8 cellular contexts compared by ENCODE assay signal in genomic region chr2:218217366-218218309, GRCh38. TPM values are rescaled to one million over a fixed set of nuclear protein-coding genes. Genes with fewer than 3 reads are reported as not detected.
DNase-seq lines count a peak whose midpoint lies in the region; ATAC-seq, FAIRE-seq and TF ChIP-seq lines count a peak whose summit lies in the region.

No MANE protein-coding gene starts in this region.

- H3K9me3 ChIP-seq in K562 (replicated peaks; ENCODE audit: control insufficient read depth, insufficient read depth, low read depth, low read length) = no peaks in the 10 kb centered on the region

- H3K27me3 ChIP-seq in HL-60 (ENCODE audit: insufficient read depth, poor library complexity, severe bottlenecking) = no peaks in the 10 kb centered on the region
- no peaks in the 10 kb centered on the region for H3K27me3 ChIP-seq in K562 (ENCODE audit: control insufficient read depth in 2 of 2, insufficient read depth in 2 of 2, low read length in 2 of 2)

- in situ Hi-C loops in K562 (cut with MboI) = no loop called here

- H3K4me3 ChIP-seq in HL-60 (replicated peaks; ENCODE audit: insufficient read depth, low read length) (peak overlapping the region; percentile 92), K562 (peak overlapping the region; percentile 98)

- H3K4me1 ChIP-seq in K562 (replicated peaks in 1 of 2; ENCODE audit: control insufficient read depth in 2 of 2, insufficient read depth in 2 of 2, low read length in 2 of 2) = peaks cover 13 to 15% of the 10 kb centered on the region in 2 experiments

- H3K4me2 ChIP-seq in K562 (ENCODE audit: insufficient read depth, low read length) = peak overlapping the region; percentile 87

- peak overlapping the region; percentile 90 to 99 (median 97) for H3K4me3 Mint-ChIP-seq in immature natural killer cell

- H3K27ac Mint-ChIP-seq in immature natural killer cell = peak overlapping the region; percentile 94 to 100 (median 99)

- H3K9me1 ChIP-seq in K562 (ENCODE audit: control insufficient read depth, insufficient read depth, low read length) = no peaks in the 10 kb centered on the region

- H2AFZ ChIP-seq in K562 (ENCODE audit: low read depth, low read length) = peak overlapping the region; percentile 70

- FAIRE-seq in K562 (lab: Jason Lieb, UNC) = no peak

- H3K36me3 ChIP-seq in K562 (ENCODE audit: control insufficient read depth, insufficient read depth, low read length) = peaks cover 19% of the 10 kb centered on the region; the same call in 2 of the 3 replicates

- peaks cover 4 to 9% (median 5%) of the 10 kb centered on the region in 3 donors for H3K36me3 Mint-ChIP-seq in immature natural killer cell

- CTCF ChIA-PET in K562 (lab: Yijun Ruan, JAX; ENCODE audit: low intra/inter-chr PET ratio) = no interaction called here

- H3K27me3 Mint-ChIP-seq in immature natural killer cell (ENCODE audit: low read depth in 3 of 3) = peaks cover 14 to 45% (median 30%) of the 10 kb centered on the region in 3 donors

- TF ChIP-seq RAD21 in K562 (CRISPR knock-in tag; conservative IDR thresholded peaks at IDR 0.05 in 1 of 2, IDR thresholded peaks at IDR 0.05 in 1 of 2) = no peak

- H3K79me2 ChIP-seq in K562 (ENCODE audit: control insufficient read depth, insufficient read depth, low read length) = peaks cover 52% of the 10 kb centered on the region

- peaks cover 13% of the 10 kb centered on the region; the same call in 1 of the 2 replicates for H4K20me1 ChIP-seq in K562 (replicated peaks; ENCODE audit: control insufficient read depth, insufficient read depth, low read length)

- peak; percentile 61 for TF ChIP-seq POLR2A in GM19193 (IDR thresholded peaks at IDR 0.05; ENCODE audit: extremely low read depth, insufficient read depth, insufficient read length)
- TF ChIP-seq POLR2A in K562 (conservative IDR thresholded peaks at IDR 0.05) = no peak

- intact Hi-C loops in K562 (cut with micrococcal nuclease) = no loop called here

- H3K4me1 Mint-ChIP-seq in immature natural killer cell = peaks cover 53 to 62% of the 10 kb centered on the region in 2 donors

- POLR2A ChIA-PET in K562 (lab: Yijun Ruan, JAX) = interaction anchor here (0.6 to 1.0 kb wide), 3 partner anchors 17 to 390 kb away, joined by 3 to 4 read pairs (median 3); partner anchors contain the start of gene PLCD4

- TF ChIP-seq EP300 in K562 (IDR thresholded peaks at IDR 0.05; ENCODE audit: low read length) = no peak

- TF ChIP-seq CTCF in HL-60 (IDR thresholded peaks at IDR 0.05; ENCODE audit: insufficient read depth, low read length) (no peak), K562 (IDR thresholded peaks at IDR 0.05 in 2 of 3, conservative IDR thresholded peaks at IDR 0.05 in 1 of 3; ENCODE audit: insufficient read depth in 2 of 3, low read depth in 1 of 3, low read length in 3 of 3) (no peak)

- peaks cover 0 to 1% (median 0%) of the 10 kb centered on the region in 6 donors for H3K9me3 Mint-ChIP-seq in immature natural killer cell

- under 1% methylated on average over 28 of the region's 47 CpGs for WGBS in K562 (ENCODE audit: insufficient coverage, low coverage, missing lambda C conversion rate)

- peak; percentile 75 for ATAC-seq in K562

- H3K9ac ChIP-seq in K562 (ENCODE audit: insufficient read depth in 1 of 2, low read depth in 2 of 2, low read length in 2 of 2) = peak overlapping the region; percentile 79 to 98

- H3K27ac ChIP-seq in HL-60 (replicated peaks) (peak overlapping the region; percentile 97), K562 (ENCODE audit: extremely low read depth, low read depth, low read length) (peak overlapping the region; percentile 90)

- BruUV-seq in K562 (replicated peaks; lab: Mats Ljungman, UMichigan) = TSS peak; percentile 51

- DNase-seq in AML-193 (lab: John Stamatoyannopoulos, UW) (peak; percentile 18 to 23), HL-60 (ENCODE audit: low read depth in 1 of 2, low spot score in 1 of 2) (peak in 1 of 2 experiments; percentile 83), UCSD-AML1 (lab: John Stamatoyannopoulos, UW; ENCODE audit: unreplicated experiment) (peak; percentile 71), K562 (ENCODE audit: extremely low read depth in 1 of 4, low spot score in 3 of 4) (peak in 2 of 4 experiments; percentile 36 to 39), immature natural killer cell (peak; percentile 70 to 74 (median 73)), NCI-H1092 (lab: John Stamatoyannopoulos, UW) (no peak)
- DNase-seq in stimulated activated CD4-positive, alpha-beta T cell treated with anti-CD3 and anti-CD28 coated beads, Interleukin-12 subunit alpha, Interleukin-12 subunit beta, amount 100 ng/mL, for 4 hours = peak; percentile 70

RNA-seq across cellular contexts. Expression of gene ARPC2, which starts 0.6 kb away (rescaled TPM):
- 76.3 and 157 TPM in 2 replicates for total RNA-seq in K562 (2011; cell fraction: chromatin; rRNA removed; ENCODE audit: low replicate concordance)
- 62.8 and 63.7 TPM in 2 replicates for total RNA-seq in K562 (2011; cell fraction: nucleolus; rRNA removed)
- total RNA-seq in K562 (2011; cell fraction: nucleoplasm; rRNA removed) = 86.4 and 141 TPM in 2 replicates
- 81.9 and 83.6 TPM in 2 replicates for total RNA-seq in K562 (2014; rRNA removed)
- total RNA-seq in K562 (2014; rRNA removed; fragmentation: Illumina TruSeq; extraction: Trizol) = 89.4 and 93.0 TPM in 2 replicates
- total RNA-seq in K562 (2015; rRNA removed; fragmentation: Illumina TruSeq; extraction: Trizol) = 101 and 111 TPM in 2 replicates
- 81.4 and 91.5 TPM in 2 replicates for total RNA-seq in K562 (2021)
- polyA plus RNA-seq in K562 (2011; rRNA removed) = 178 and 187 TPM in 2 replicates
- polyA plus RNA-seq in K562 (2011; cell fraction: cytosol; rRNA removed) = 127 and 144 TPM in 2 replicates
- 90.4 and 115 TPM in 2 replicates for polyA plus RNA-seq in K562 (2011; cell fraction: nucleus; rRNA removed)
- polyA plus RNA-seq in K562 (2012) = 81.6 and 89.0 TPM in 2 replicates
- 127 and 152 TPM in 2 replicates for polyA plus RNA-seq in K562 (2014; fragmentation: Illumina TruSeq; extraction: Trizol)
- polyA plus RNA-seq in K562 (2014; fragmentation: Nextera tagmentation; extraction: Ambion mirVana) = 100 to 1,000 TPM in 1 of 2 experiments, 10 to 100 TPM in 1; 94.0 to 103 TPM
- polyA plus RNA-seq in K562 (2014; rRNA removed) = 122 and 126 TPM in 2 replicates
- 120 and 128 TPM in 2 replicates for polyA minus RNA-seq in K562 (2011; rRNA and poly(A)+ RNA removed)
- 60.8 and 105 TPM in 2 replicates for polyA minus RNA-seq in K562 (2011; cell fraction: cytosol; rRNA and poly(A)+ RNA removed)
- polyA minus RNA-seq in K562 (2011; cell fraction: nucleus; rRNA and poly(A)+ RNA removed) = 38.5 and 57.2 TPM in 2 replicates
- 1,000 to 10,000 TPM; 1,394 to 2,060 (median 1,454) TPM for polyA plus RNA-seq in immature natural killer cell

RNA-seq across cellular contexts. Expression of gene GPBAR1, which starts 43.2 kb away (rescaled TPM):
- 0.35 TPM in 1 of 2 replicates, not detected in the other for total RNA-seq in K562 (2011; cell fraction: chromatin; rRNA removed; ENCODE audit: low replicate concordance)
- total RNA-seq in K562 (2011; cell fraction: nucleolus; rRNA removed) = 0.33 TPM in 1 of 2 replicates, not detected in the other
- total RNA-seq in K562 (2011; cell fraction: nucleoplasm; rRNA removed) = 0.22 and 0.38 TPM in 2 replicates
- total RNA-seq in K562 (2014; rRNA removed) = not detected in 2 replicates
- total RNA-seq in K562 (2014; rRNA removed; fragmentation: Illumina TruSeq; extraction: Trizol) = not detected in 2 replicates
- not detected in 2 replicates for total RNA-seq in K562 (2015; rRNA removed; fragmentation: Illumina TruSeq; extraction: Trizol)
- not detected in 2 replicates for total RNA-seq in K562 (2021)
- polyA plus RNA-seq in K562 (2011; rRNA removed) = not detected in 2 replicates
- polyA plus RNA-seq in K562 (2011; cell fraction: cytosol; rRNA removed) = 0.04 TPM in 1 of 2 replicates, not detected in the other
- 0.07 and 0.09 TPM in 2 replicates for polyA plus RNA-seq in K562 (2011; cell fraction: nucleus; rRNA removed)
- 0.08 TPM in 1 of 2 replicates, not detected in the other for polyA plus RNA-seq in K562 (2012)
- not detected in 2 replicates for polyA plus RNA-seq in K562 (2014; fragmentation: Illumina TruSeq; extraction: Trizol)
- not detected for polyA plus RNA-seq in K562 (2014; fragmentation: Nextera tagmentation; extraction: Ambion mirVana)
- not detected in 2 replicates for polyA plus RNA-seq in K562 (2014; rRNA removed)
- polyA minus RNA-seq in K562 (2011; rRNA and poly(A)+ RNA removed) = not detected in 2 replicates
- not detected in 2 replicates for polyA minus RNA-seq in K562 (2011; cell fraction: cytosol; rRNA and poly(A)+ RNA removed)
- not detected in 2 replicates for polyA minus RNA-seq in K562 (2011; cell fraction: nucleus; rRNA and poly(A)+ RNA removed)
- 1 to 10 TPM in 1 of 3 donors, under 1 TPM in 2; 0.19 to 2.9 (median 0.22) TPM for polyA plus RNA-seq in immature natural killer cell

RNA-seq across cellular contexts. Expression of gene CXCR1, which starts 50.9 kb away (rescaled TPM):
- not detected in 2 replicates for total RNA-seq in K562 (2011; cell fraction: chromatin; rRNA removed; ENCODE audit: low replicate concordance)
- not detected in 2 replicates for total RNA-seq in K562 (2011; cell fraction: nucleolus; rRNA removed)
- total RNA-seq in K562 (2011; cell fraction: nucleoplasm; rRNA removed) = not detected in 2 replicates
- not detected in 2 replicates for total RNA-seq in K562 (2014; rRNA removed)
- not detected in 2 replicates for total RNA-seq in K562 (2014; rRNA removed; fragmentation: Illumina TruSeq; extraction: Trizol)
- total RNA-seq in K562 (2015; rRNA removed; fragmentation: Illumina TruSeq; extraction: Trizol) = not detected in 2 replicates
- not detected in 2 replicates for total RNA-seq in K562 (2021)
- not detected in 2 replicates for polyA plus RNA-seq in K562 (2011; rRNA removed)
- polyA plus RNA-seq in K562 (2011; cell fraction: cytosol; rRNA removed) = not detected in 2 replicates
- not detected in 2 replicates for polyA plus RNA-seq in K562 (2011; cell fraction: nucleus; rRNA removed)
- 0.04 TPM in 1 of 2 replicates, not detected in the other for polyA plus RNA-seq in K562 (2012)
- not detected in 2 replicates for polyA plus RNA-seq in K562 (2014; fragmentation: Illumina TruSeq; extraction: Trizol)
- not detected for polyA plus RNA-seq in K562 (2014; fragmentation: Nextera tagmentation; extraction: Ambion mirVana)
- polyA plus RNA-seq in K562 (2014; rRNA removed) = not detected in 2 replicates
- polyA minus RNA-seq in K562 (2011; rRNA and poly(A)+ RNA removed) = not detected in 2 replicates
- polyA minus RNA-seq in K562 (2011; cell fraction: cytosol; rRNA and poly(A)+ RNA removed) = not detected in 2 replicates
- not detected in 2 replicates for polyA minus RNA-seq in K562 (2011; cell fraction: nucleus; rRNA and poly(A)+ RNA removed)
- polyA plus RNA-seq in immature natural killer cell = 10 to 100 TPM; 13.0 to 64.7 (median 30.5) TPM

RNA-seq across cellular contexts. Expression of gene AAMP, which starts 52.3 kb away (rescaled TPM):
- total RNA-seq in K562 (2011; cell fraction: chromatin; rRNA removed; ENCODE audit: low replicate concordance) = 32.1 and 75.8 TPM in 2 replicates
- total RNA-seq in K562 (2011; cell fraction: nucleolus; rRNA removed) = 53.4 and 63.2 TPM in 2 replicates
- 39.5 and 41.6 TPM in 2 replicates for total RNA-seq in K562 (2011; cell fraction: nucleoplasm; rRNA removed)
- total RNA-seq in K562 (2014; rRNA removed) = 156 and 197 TPM in 2 replicates
- 62.2 and 77.6 TPM in 2 replicates for total RNA-seq in K562 (2014; rRNA removed; fragmentation: Illumina TruSeq; extraction: Trizol)
- total RNA-seq in K562 (2015; rRNA removed; fragmentation: Illumina TruSeq; extraction: Trizol) = 94.1 and 99.2 TPM in 2 replicates
- total RNA-seq in K562 (2021) = 87.7 and 96.9 TPM in 2 replicates
- polyA plus RNA-seq in K562 (2011; rRNA removed) = 39.5 and 47.3 TPM in 2 replicates
- polyA plus RNA-seq in K562 (2011; cell fraction: cytosol; rRNA removed) = 74.7 and 140 TPM in 2 replicates
- 86.2 and 95.8 TPM in 2 replicates for polyA plus RNA-seq in K562 (2011; cell fraction: nucleus; rRNA removed)
- polyA plus RNA-seq in K562 (2012) = 76.3 and 79.7 TPM in 2 replicates
- polyA plus RNA-seq in K562 (2014; fragmentation: Illumina TruSeq; extraction: Trizol) = 135 and 139 TPM in 2 replicates
- polyA plus RNA-seq in K562 (2014; fragmentation: Nextera tagmentation; extraction: Ambion mirVana) = 1 to 10 TPM; 5.7 to 8.9 TPM
- 133 and 156 TPM in 2 replicates for polyA plus RNA-seq in K562 (2014; rRNA removed)
- 38.7 and 46.6 TPM in 2 replicates for polyA minus RNA-seq in K562 (2011; rRNA and poly(A)+ RNA removed)
- 31.6 and 40.7 TPM in 2 replicates for polyA minus RNA-seq in K562 (2011; cell fraction: cytosol; rRNA and poly(A)+ RNA removed)
- polyA minus RNA-seq in K562 (2011; cell fraction: nucleus; rRNA and poly(A)+ RNA removed) = 18.7 and 26.5 TPM in 2 replicates
- polyA plus RNA-seq in immature natural killer cell = 100 to 1,000 TPM in 2 of 3 donors, 10 to 100 TPM in 1; 71.8 to 158 (median 101) TPM

RNA-seq across cellular contexts. Expression of gene PNKD, which starts 52.7 kb away (rescaled TPM):
- total RNA-seq in K562 (2011; cell fraction: chromatin; rRNA removed; ENCODE audit: low replicate concordance) = 14.5 and 65.7 TPM in 2 replicates
- total RNA-seq in K562 (2011; cell fraction: nucleolus; rRNA removed) = 43.7 and 53.7 TPM in 2 replicates
- 35.0 and 68.9 TPM in 2 replicates for total RNA-seq in K562 (2011; cell fraction: nucleoplasm; rRNA removed)
- 50.2 and 55.7 TPM in 2 replicates for total RNA-seq in K562 (2014; rRNA removed)
- total RNA-seq in K562 (2014; rRNA removed; fragmentation: Illumina TruSeq; extraction: Trizol) = 17.5 and 26.0 TPM in 2 replicates
- 32.3 and 34.0 TPM in 2 replicates for total RNA-seq in K562 (2015; rRNA removed; fragmentation: Illumina TruSeq; extraction: Trizol)
- 59.5 and 60.1 TPM in 2 replicates for total RNA-seq in K562 (2021)
- polyA plus RNA-seq in K562 (2011; rRNA removed) = 37.2 and 41.2 TPM in 2 replicates
- polyA plus RNA-seq in K562 (2011; cell fraction: cytosol; rRNA removed) = 44.5 and 73.0 TPM in 2 replicates
- polyA plus RNA-seq in K562 (2011; cell fraction: nucleus; rRNA removed) = 74.3 and 129 TPM in 2 replicates
- polyA plus RNA-seq in K562 (2012) = 59.7 and 79.4 TPM in 2 replicates
- polyA plus RNA-seq in K562 (2014; fragmentation: Illumina TruSeq; extraction: Trizol) = 64.2 and 68.2 TPM in 2 replicates
- polyA plus RNA-seq in K562 (2014; fragmentation: Nextera tagmentation; extraction: Ambion mirVana) = 100 to 1,000 TPM in 1 of 2 experiments, 10 to 100 TPM in 1; 89.1 to 105 TPM
- 80.6 and 85.2 TPM in 2 replicates for polyA plus RNA-seq in K562 (2014; rRNA removed)
- polyA minus RNA-seq in K562 (2011; rRNA and poly(A)+ RNA removed) = 8.8 and 9.5 TPM in 2 replicates
- polyA minus RNA-seq in K562 (2011; cell fraction: cytosol; rRNA and poly(A)+ RNA removed) = 11.2 and 13.5 TPM in 2 replicates
- polyA minus RNA-seq in K562 (2011; cell fraction: nucleus; rRNA and poly(A)+ RNA removed) = 11.0 and 18.3 TPM in 2 replicates
- 100 to 1,000 TPM in 1 of 3 donors, 10 to 100 TPM in 2; 96.3 to 145 (median 98.9) TPM for polyA plus RNA-seq in immature natural killer cell

Comparison
In these comparisons a context has a peak if more than half of its experiments do, and no peak if none do; other contexts are left out.
1. RNA of gene ARPC2, which starts 0.6 kb away (polyA plus RNA-seq): 1,394 to 2,060 TPM in immature natural killer cell; 81.6 to 187 TPM in K562; every median in the first group is over 4 times any median in the second.
2. RNA of gene CXCR1, which starts 50.9 kb away (polyA plus RNA-seq): 13.0 to 64.7 TPM in immature natural killer cell; 0.04 TPM in K562; every median in the first group is over 10 times any median in the second.